Comparison of ENCODE assay signal across 13 cellular contexts in genomic region chr3:71575433-71575832, GRCh38.
"Had no signal": no experiment of that assay in that cellular context is flagged by ENCODE, and none has a peak within 500 bp of the region (broad histone marks: within the 10 kb centered on the region; RNA-seq: fewer than 3 reads in every experiment).

No MANE protein-coding gene starts in this region.

- H3K4me3 ChIP-seq: suprapubic skin had no signal

- H3K27ac Mint-ChIP-seq: activated CD4-positive, alpha-beta T cell treated with anti-CD3 and anti-CD28 coated beads, Interleukin-2, amount 10 ng/mL, durations not matched to agents 7 days and 5 days; activated naive CD8-positive, alpha-beta T cell treated with anti-CD3 and anti-CD28 coated beads for 36 hours; activated T-cell treated with anti-CD3 and anti-CD28 coated beads, Interleukin-2, amount 50 U/mL, for 72 hours; T-helper 2 cell treated with Interferon-gamma antibody and Interleukin-4, amounts not matched to agents 5 μg/mL and 100 μg/mL, for 36 hours had no signal

- H3K4me3 Mint-ChIP-seq: activated CD4-positive, alpha-beta T cell treated with anti-CD3 and anti-CD28 coated beads, Interleukin-2, amount 10 ng/mL, durations not matched to agents 7 days and 5 days; activated naive CD8-positive, alpha-beta T cell treated with anti-CD3 and anti-CD28 coated beads for 36 hours; activated T-cell treated with anti-CD3 and anti-CD28 coated beads, Interleukin-2, amount 50 U/mL, for 72 hours; T-helper 2 cell treated with Interferon-gamma antibody and Interleukin-4, amounts not matched to agents 5 μg/mL and 100 μg/mL, for 36 hours had no signal

- ATAC-seq: activated T-cell treated with anti-CD3 and anti-CD28 coated beads, Interleukin-2, amount 50 U/mL, for 72 hours had no signal

- H3K27me3 Mint-ChIP-seq: activated naive CD8-positive, alpha-beta T cell treated with anti-CD3 and anti-CD28 coated beads for 36 hours had no signal

- H3K27ac ChIP-seq: suprapubic skin had no signal

- DNase-seq: activated CD4-positive, alpha-beta T cell treated with anti-CD3 and anti-CD28 coated beads, Interleukin-2, amount 10 ng/mL, durations not matched to agents 7 days and 5 days; activated CD8-positive, alpha-beta memory T cell treated with anti-CD3 and anti-CD28 coated beads, Interleukin-2, amount 50 U/mL, for 48 hours; activated gamma-delta T cell treated with Interleukin-2 at 50 U/mL for 16 hours; activated naive CD8-positive, alpha-beta T cell treated with anti-CD3 and anti-CD28 coated beads for 36 hours; activated T-cell treated with anti-CD3 and anti-CD28 coated beads, Interleukin-2, amount 50 U/mL, for 72 hours; dorsolateral prefrontal cortex; retina; stimulated activated CD4-positive, alpha-beta T cell treated with anti-CD3 and anti-CD28 coated beads, Interleukin-15, amount 100 ng/mL, for 24 hours; stimulated activated CD4-positive, alpha-beta T cell treated with anti-CD3 and anti-CD28 coated beads, Interleukin-4, amount 100 ng/mL, for 1 hour; stimulated activated naive CD4-positive, alpha-beta T cell; trophoblast cell had no signal

- H3K36me3 ChIP-seq: suprapubic skin had no signal

- H3K9me3 Mint-ChIP-seq: activated CD4-positive, alpha-beta T cell treated with anti-CD3 and anti-CD28 coated beads, Interleukin-2, amount 10 ng/mL, durations not matched to agents 7 days and 5 days; activated naive CD8-positive, alpha-beta T cell treated with anti-CD3 and anti-CD28 coated beads for 36 hours; activated T-cell treated with anti-CD3 and anti-CD28 coated beads, Interleukin-2, amount 50 U/mL, for 72 hours; T-helper 2 cell treated with Interferon-gamma antibody and Interleukin-4, amounts not matched to agents 5 μg/mL and 100 μg/mL, for 36 hours had no signal

- H3K27me3 ChIP-seq: dorsolateral prefrontal cortex, suprapubic skin had no signal

- H3K9me3 ChIP-seq: suprapubic skin had no signal
